12 cellular contexts compared by ENCODE assay signal in the genomic region with DNA sequence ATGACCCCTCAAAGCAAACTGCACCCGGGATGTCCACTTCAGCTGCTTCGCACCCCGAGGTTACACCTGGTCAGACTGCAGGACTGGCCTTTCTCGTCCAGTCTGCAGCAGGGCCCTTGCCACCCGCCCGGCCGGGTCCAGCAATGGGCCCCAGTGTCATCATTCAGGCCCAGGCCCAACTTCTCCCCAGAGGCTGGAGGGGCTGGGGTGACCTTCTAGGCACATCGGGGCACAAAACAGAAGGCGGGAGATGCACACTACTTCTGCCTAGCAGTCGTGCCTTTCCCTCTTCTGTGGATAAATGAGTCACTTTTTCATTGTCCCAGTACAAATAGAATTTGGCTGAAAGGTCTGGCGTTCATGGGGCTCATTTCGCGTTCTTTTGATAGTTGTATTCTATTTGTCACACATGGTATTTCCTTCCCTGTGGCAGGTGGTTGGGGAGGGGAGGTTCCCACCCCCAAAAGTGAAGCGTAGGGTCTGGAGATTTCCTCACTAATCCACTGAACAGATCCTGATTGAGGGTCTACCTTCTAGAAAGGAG.
"Had no signal": no experiment of that assay in that cellular context is flagged by ENCODE, and none has a peak within 500 bp of the region (broad histone marks: within the 10 kb centered on the region; RNA-seq: fewer than 3 reads in every experiment).

No MANE protein-coding gene starts in this region.

- H3K27ac ChIP-seq: parathyroid adenoma, skin epidermis, tibial artery, vagina had no signal

- H3K4me1 ChIP-seq: parathyroid adenoma, tibial artery, vagina had no signal

- H3K4me3 Mint-ChIP-seq: activated CD8-positive, alpha-beta T cell treated with anti-CD3 and anti-CD28 coated beads for 36 hours; endodermal cell; nephron progenitor cell had no signal

- H3K4me3 ChIP-seq: mucosa of descending colon, skin epidermis, tibial artery, vagina had no signal

- H3K9me3 ChIP-seq: mucosa of descending colon, tibial artery, vagina had no signal

- H3K9me3 Mint-ChIP-seq: activated CD8-positive, alpha-beta T cell treated with anti-CD3 and anti-CD28 coated beads for 36 hours; endodermal cell had no signal

- H3K36me3 ChIP-seq: tibial artery, vagina had no signal

- DNase-seq: activated CD8-positive, alpha-beta memory T cell treated with anti-CD3 and anti-CD28 coated beads, Interleukin-2, amount 50 U/mL, for 4 hours; activated CD8-positive, alpha-beta T cell treated with anti-CD3 and anti-CD28 coated beads for 36 hours; activated naive CD4-positive, alpha-beta T cell treated with anti-CD3 and anti-CD28 coated beads, Interleukin-2, amount 50 U/mL, for 16 hours; amniotic stem cell; cerebellar nuclear complex; endodermal cell; nephron progenitor cell had no signal

- H3K27ac Mint-ChIP-seq: activated CD8-positive, alpha-beta T cell treated with anti-CD3 and anti-CD28 coated beads for 36 hours; nephron progenitor cell had no signal

- ATAC-seq: activated CD8-positive, alpha-beta T cell treated with anti-CD3 and anti-CD28 coated beads for 36 hours; mucosa of descending colon had no signal

- H3K27me3 ChIP-seq: tibial artery, vagina had no signal
